Comparison of ENCODE assay signal across 1 cellular context in the genomic region with DNA sequence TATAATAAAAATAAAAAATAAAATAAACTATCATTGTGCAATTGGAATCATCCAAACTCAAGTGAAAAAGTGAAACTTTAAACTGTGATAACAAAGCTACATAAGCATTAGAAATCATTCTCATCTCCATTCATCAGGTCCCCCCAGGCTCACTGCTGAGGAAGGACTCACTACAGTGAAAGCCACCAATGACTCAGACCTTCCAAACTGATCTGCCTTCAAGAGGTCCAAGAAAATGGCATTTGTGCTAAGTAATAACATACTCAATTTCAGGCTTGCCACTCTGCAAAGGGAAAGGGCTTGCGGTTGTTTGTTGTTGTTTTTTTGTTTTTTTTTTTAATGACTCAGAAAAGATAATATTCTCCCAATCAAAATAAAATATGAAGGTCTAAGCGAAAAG.
TF ChIP-seq lines count a peak whose summit lies in the region.

No MANE protein-coding gene starts in this region.

TF ChIP-seq in IMR-90, 13 proteins besides CTCF, POLR2A, EP300 and RAD21 (continued from another document):
- TF ChIP-seq MAZ (IDR thresholded peaks at IDR 0.05; ENCODE audit: borderline replicate concordance, low read depth, low read length) (no peak), FOS (IDR thresholded peaks at IDR 0.05; ENCODE audit: low read depth, low read length) (no peak), RFX5 (IDR thresholded peaks at IDR 0.05; ENCODE audit: low read depth, low read length) (no peak), SMC3 (IDR thresholded peaks at IDR 0.05; ENCODE audit: low read depth, low read length) (no peak), BHLHE40 (IDR thresholded peaks at IDR 0.05; ENCODE audit: low read depth, low read length) (no peak), RCOR1 (IDR thresholded peaks at IDR 0.05; ENCODE audit: insufficient replicate concordance, low read length) (no peak), CEBPB (IDR thresholded peaks at IDR 0.05; ENCODE audit: low read depth, low read length) (no peak), MAFK (IDR thresholded peaks at IDR 0.05; ENCODE audit: low read depth, low read length) (no peak), MXI1 (IDR thresholded peaks at IDR 0.05; ENCODE audit: borderline replicate concordance, low read depth, low read length) (no peak)
- TF ChIP-seq, protein P1, sequence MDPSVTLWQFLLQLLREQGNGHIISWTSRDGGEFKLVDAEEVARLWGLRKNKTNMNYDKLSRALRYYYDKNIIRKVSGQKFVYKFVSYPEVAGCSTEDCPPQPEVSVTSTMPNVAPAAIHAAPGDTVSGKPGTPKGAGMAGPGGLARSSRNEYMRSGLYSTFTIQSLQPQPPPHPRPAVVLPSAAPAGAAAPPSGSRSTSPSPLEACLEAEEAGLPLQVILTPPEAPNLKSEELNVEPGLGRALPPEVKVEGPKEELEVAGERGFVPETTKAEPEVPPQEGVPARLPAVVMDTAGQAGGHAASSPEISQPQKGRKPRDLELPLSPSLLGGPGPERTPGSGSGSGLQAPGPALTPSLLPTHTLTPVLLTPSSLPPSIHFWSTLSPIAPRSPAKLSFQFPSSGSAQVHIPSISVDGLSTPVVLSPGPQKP (IDR thresholded peaks at IDR 0.05; ENCODE audit: borderline replicate concordance, low read depth, low read length) = no peak
- TF ChIP-seq, protein P2, sequence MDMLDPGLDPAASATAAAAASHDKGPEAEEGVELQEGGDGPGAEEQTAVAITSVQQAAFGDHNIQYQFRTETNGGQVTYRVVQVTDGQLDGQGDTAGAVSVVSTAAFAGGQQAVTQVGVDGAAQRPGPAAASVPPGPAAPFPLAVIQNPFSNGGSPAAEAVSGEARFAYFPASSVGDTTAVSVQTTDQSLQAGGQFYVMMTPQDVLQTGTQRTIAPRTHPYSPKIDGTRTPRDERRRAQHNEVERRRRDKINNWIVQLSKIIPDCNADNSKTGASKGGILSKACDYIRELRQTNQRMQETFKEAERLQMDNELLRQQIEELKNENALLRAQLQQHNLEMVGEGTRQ (IDR thresholded peaks at IDR 0.05; ENCODE audit: low read depth, low read length) = no peak
TF ChIP-seq in IMR-90: peak in this region for 0.
